ENCODE assay signal across 12 cellular contexts in genomic region chr2:217086038-217086522, GRCh38.
DNase-seq lines count a peak whose midpoint lies in the region; TF ChIP-seq lines count a peak whose summit lies in the region.
"Had no signal": no experiment of that assay in that cellular context is flagged by ENCODE, and none has a peak within 500 bp of the region (broad histone marks: within the 10 kb centered on the region; RNA-seq: fewer than 3 reads in every experiment).

No MANE protein-coding gene starts in this region.

- no peaks in the 10 kb centered on the region for H3K9me3 ChIP-seq in SJSA1 (replicated peaks)
- no peaks in the 10 kb centered on the region for H3K9me3 ChIP-seq in osteoblast (ENCODE audit: low read depth, low read length)
- no peaks in the 10 kb centered on the region for H3K9me3 ChIP-seq in neural progenitor cell (ENCODE audit: low read depth)
- H3K9me3 ChIP-seq: sigmoid colon, upper lobe of left lung had no signal

- H3K4me3 ChIP-seq in SJSA1: no peak overlapping the region
- H3K4me3 ChIP-seq in osteoblast (ENCODE audit: insufficient read depth, low read length): no peak overlapping the region
- H3K4me3 ChIP-seq in neural progenitor cell: no peak overlapping the region
- H3K4me3 ChIP-seq: sigmoid colon, upper lobe of left lung had no signal

- H3K9ac ChIP-seq in neural progenitor cell: no peak overlapping the region

- H3K9me3 Mint-ChIP-seq in HFFc6: no peaks in the 10 kb centered on the region
- no peaks in the 10 kb centered on the region for H3K9me3 Mint-ChIP-seq in neural progenitor cell
- H3K9me3 Mint-ChIP-seq: T-helper 1 cell treated with Interleukin-12 subunit alpha and Interleukin-12 subunit beta and Interleukin-4 antibody, amounts not matched to agents 30 μg/mL and 1 μg/mL, for 36 hours had no signal

- H3K36me3 ChIP-seq in SJSA1 (no peaks in the 10 kb centered on the region), osteoblast (ENCODE audit: insufficient read depth, low read length) (no peaks in the 10 kb centered on the region), neural progenitor cell (no peaks in the 10 kb centered on the region)
- H3K36me3 ChIP-seq: sigmoid colon, upper lobe of left lung had no signal

- H3K27ac ChIP-seq in SJSA1 (no peak overlapping the region), osteoblast (ENCODE audit: low read depth, low read length) (peak overlapping the region; percentile 80), neural progenitor cell (no peak overlapping the region)
- H3K27ac ChIP-seq: sigmoid colon, upper lobe of left lung had no signal

- H3K4me1 ChIP-seq in SJSA1 (replicated peaks) (peaks cover 31% of the 10 kb centered on the region), osteoblast (ENCODE audit: insufficient read depth, low read length) (peaks cover 21% of the 10 kb centered on the region), neural progenitor cell (peaks cover 7% of the 10 kb centered on the region)
- H3K4me1 ChIP-seq: upper lobe of left lung had no signal

- DNase-seq in NK-92 treated with Interleukin-12 subunit alpha and Interleukin-12 subunit beta, amount 100 ng/mL, for 24 hours (lab: John Stamatoyannopoulos, UW): peak; percentile 62
- no peak for DNase-seq in NK-92 (lab: John Stamatoyannopoulos, UW; ENCODE audit: unreplicated experiment)
- peak; percentile 35 for DNase-seq in HFFc6
- DNase-seq in SJSA1 (ENCODE audit: low read depth in 1 of 2, low spot score in 2 of 2): peak; percentile 76 to 87
- DNase-seq in osteoblast (ENCODE audit: insufficient read length, low spot score, missing footprints): peak; percentile 82
- DNase-seq in NCI-H2107 treated with DMSO at 0.1 percent for 48 hours (lab: John Stamatoyannopoulos, UW; ENCODE audit: unreplicated experiment): no peak
- DNase-seq in NCI-H2227 treated with DMSO at 0.1 percent for 48 hours (lab: John Stamatoyannopoulos, UW): no peak
- DNase-seq in neural progenitor cell (ENCODE audit: low spot score): no peak
- DNase-seq: central memory CD4-positive, alpha-beta T cell; sigmoid colon; upper lobe of left lung had no signal

- no peaks in the 10 kb centered on the region for H4K20me1 ChIP-seq in osteoblast (ENCODE audit: insufficient read depth, low read length)
- no peaks in the 10 kb centered on the region for H4K20me1 ChIP-seq in neural progenitor cell (ENCODE audit: low read depth)

- TF ChIP-seq CTCF in HFFc6 (IDR thresholded peaks at IDR 0.05): no peak
- no peak for TF ChIP-seq CTCF in osteoblast (IDR thresholded peaks at IDR 0.05; ENCODE audit: extremely low read depth, low read depth, low read length)
- no peak for TF ChIP-seq CTCF in neural progenitor cell (IDR thresholded peaks at IDR 0.05)

- H3K79me2 ChIP-seq in osteoblast (ENCODE audit: insufficient read depth, low read length) (no peaks in the 10 kb centered on the region), neural progenitor cell (ENCODE audit: low read depth) (no peaks in the 10 kb centered on the region)

- H3F3A ChIP-seq in neural progenitor cell (ENCODE audit: low read depth): no peaks in the 10 kb centered on the region

- peaks cover 2% of the 10 kb centered on the region for H3K27me3 Mint-ChIP-seq in HFFc6 (ENCODE audit: insufficient read depth)
- H3K27me3 Mint-ChIP-seq in neural progenitor cell (ENCODE audit: insufficient read depth, low read depth): peaks cover 2% of the 10 kb centered on the region

- H3K4me1 Mint-ChIP-seq in HFFc6 (ENCODE audit: low read depth) (peaks cover 36% of the 10 kb centered on the region), neural progenitor cell (peaks cover 4% of the 10 kb centered on the region)

- H3K36me3 Mint-ChIP-seq in HFFc6 (ENCODE audit: low read depth) (no peaks in the 10 kb centered on the region), neural progenitor cell (no peaks in the 10 kb centered on the region)

- H3K27ac Mint-ChIP-seq in HFFc6: no peak overlapping the region
- no peak overlapping the region for H3K27ac Mint-ChIP-seq in neural progenitor cell
- H3K27ac Mint-ChIP-seq: T-helper 1 cell treated with Interleukin-12 subunit alpha and Interleukin-12 subunit beta and Interleukin-4 antibody, amounts not matched to agents 30 μg/mL and 1 μg/mL, for 36 hours had no signal

- H3K27me3 ChIP-seq in SJSA1 (replicated peaks) (no peaks in the 10 kb centered on the region), osteoblast (ENCODE audit: insufficient read depth, low read length) (no peaks in the 10 kb centered on the region), neural progenitor cell (no peaks in the 10 kb centered on the region)
- H3K27me3 ChIP-seq: sigmoid colon, upper lobe of left lung had no signal

- H3K4me3 Mint-ChIP-seq in HFFc6 (no peak overlapping the region), neural progenitor cell (no peak overlapping the region)
- H3K4me3 Mint-ChIP-seq: T-helper 1 cell treated with Interleukin-12 subunit alpha and Interleukin-12 subunit beta and Interleukin-4 antibody, amounts not matched to agents 30 μg/mL and 1 μg/mL, for 36 hours had no signal

- peak overlapping the region; percentile 58 for H3K4me2 ChIP-seq in osteoblast (ENCODE audit: insufficient read depth, low read length)
- H3K4me2 ChIP-seq in neural progenitor cell: no peak overlapping the region

- H2AFZ ChIP-seq in osteoblast (ENCODE audit: low read length) (no peak overlapping the region), neural progenitor cell (replicated peaks) (no peak overlapping the region)

Comparison
In these comparisons a context has a peak if more than half of its experiments do, and no peak if none do; other contexts are left out.
1. DNase-seq: peak in NK-92 treated with Interleukin-12 subunit alpha and Interleukin-12 subunit beta, amount 100 ng/mL, for 24 hours (single experiment), HFFc6 (single experiment), SJSA1 (2 of 2) and osteoblast (single experiment); none in NK-92 (single experiment), NCI-H2107 treated with DMSO at 0.1 percent for 48 hours (single experiment), NCI-H2227 treated with DMSO at 0.1 percent for 48 hours (single experiment) and neural progenitor cell (single experiment).